In the genomic region with DNA sequence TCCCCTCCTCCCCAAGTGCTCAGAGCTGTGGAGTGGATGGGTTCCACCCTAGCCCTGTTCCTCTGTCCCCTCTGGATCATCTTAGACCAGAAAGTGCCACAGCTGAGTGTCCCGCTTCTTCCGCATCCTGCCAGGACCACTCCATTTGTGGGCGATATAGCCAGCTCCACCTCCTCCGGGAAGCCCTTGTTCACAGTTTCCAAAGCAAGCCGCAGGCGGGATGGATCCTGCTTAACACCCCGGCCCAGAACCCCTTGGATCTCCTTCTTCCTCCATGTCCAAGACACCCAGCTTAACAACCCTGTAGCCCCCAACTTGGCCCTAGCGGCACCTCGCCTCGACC, we compare ENCODE assay signal across 1 cellular context.
TF ChIP-seq lines count a peak whose summit lies in the region.

No MANE protein-coding gene starts in this region.

TF ChIP-seq in H1, 55 proteins besides CTCF, POLR2A, EP300 and RAD21:
- no peak for TF ChIP-seq RFX5 (IDR thresholded peaks at IDR 0.05; ENCODE audit: borderline replicate concordance, low read depth, low read length)
- TF ChIP-seq JUND (IDR thresholded peaks at IDR 0.05; ENCODE audit: low read length), result no peak
- no peak for TF ChIP-seq TAF7 (optimal IDR thresholded peaks at IDR 0.05; ENCODE audit: borderline replicate concordance, low read depth, low read length)
- TF ChIP-seq TEAD4 (IDR thresholded peaks at IDR 0.05; ENCODE audit: low read depth, low read length), result no peak
- TF ChIP-seq TCF12 (IDR thresholded peaks at IDR 0.05; ENCODE audit: low read depth, low read length), result no peak
- no peak for TF ChIP-seq CBX8 (IDR thresholded peaks at IDR 0.05; ENCODE audit: borderline replicate concordance, low read depth, low read length)
- TF ChIP-seq RXRA (IDR thresholded peaks at IDR 0.05; ENCODE audit: insufficient read depth, low read depth, low read length), result no peak
- TF ChIP-seq ASH2L (IDR thresholded peaks at IDR 0.05; ENCODE audit: low read length), result no peak
- TF ChIP-seq PHF8 (conservative IDR thresholded peaks at IDR 0.05; ENCODE audit: low read depth, low read length), result no peak
- TF ChIP-seq SIX5 (IDR thresholded peaks at IDR 0.05; ENCODE audit: low read depth, low read length), result no peak
- TF ChIP-seq SP1 (IDR thresholded peaks at IDR 0.05; ENCODE audit: low read depth, low read length), result no peak
- TF ChIP-seq SP4 (IDR thresholded peaks at IDR 0.05; ENCODE audit: low read length), result no peak
- TF ChIP-seq CREB1 (IDR thresholded peaks at IDR 0.05), result no peak
- TF ChIP-seq SRF (IDR thresholded peaks at IDR 0.05; ENCODE audit: low read depth, low read length), result no peak
- no peak for TF ChIP-seq EZH2 (IDR thresholded peaks at IDR 0.05; ENCODE audit: low read depth, low read length, severe bottlenecking)
- TF ChIP-seq, protein P1, sequence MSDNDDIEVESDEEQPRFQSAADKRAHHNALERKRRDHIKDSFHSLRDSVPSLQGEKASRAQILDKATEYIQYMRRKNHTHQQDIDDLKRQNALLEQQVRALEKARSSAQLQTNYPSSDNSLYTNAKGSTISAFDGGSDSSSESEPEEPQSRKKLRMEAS (IDR thresholded peaks at IDR 0.05), result no peak
- no peak for TF ChIP-seq TAF1 (IDR thresholded peaks at IDR 0.05; ENCODE audit: low read depth, low read length)
- no peak for TF ChIP-seq SIN3A (conservative IDR thresholded peaks at IDR 0.05 in 1 of 2, IDR thresholded peaks at IDR 0.05 in 1 of 2; ENCODE audit: low read depth in 1 of 2, low read length in 2 of 2)
